5 cellular contexts compared by ENCODE assay signal in genomic region chr17:56819030-56819429, GRCh38.
"Had no signal": no experiment of that assay in that cellular context is flagged by ENCODE, and none has a peak within 500 bp of the region (broad histone marks: within the 10 kb centered on the region; RNA-seq: fewer than 3 reads in every experiment).

No MANE protein-coding gene starts in this region.

- H3K27me3 ChIP-seq: heart right ventricle, vagina had no signal

- H3K27ac ChIP-seq: coronary artery, epithelial cell of prostate, heart right ventricle, thoracic aorta, vagina had no signal

- H3K36me3 ChIP-seq: heart right ventricle, thoracic aorta, vagina had no signal

- H3K4me3 ChIP-seq: coronary artery, heart right ventricle, thoracic aorta, vagina had no signal

- H3K9me3 ChIP-seq: thoracic aorta, vagina had no signal
